ENCODE assay signal across 11 cellular contexts in genomic region chr7:100091411-100092181, GRCh38. TPM values are rescaled to one million over a fixed set of nuclear protein-coding genes. Genes with fewer than 3 reads are reported as not detected.
A peak's percentile ranks its signal among the peaks of the same experiment; 100 is the strongest.
DNase-seq lines count a peak whose midpoint lies in the region; ATAC-seq, FAIRE-seq and TF ChIP-seq lines count a peak whose summit lies in the region.
"Had no signal": no experiment of that assay in that cellular context is flagged by ENCODE, and none has a peak within 500 bp of the region (broad histone marks: within the 10 kb centered on the region; RNA-seq: fewer than 3 reads in every experiment).

No MANE protein-coding gene starts in this region.

- no peak overlapping the region for H3K4me3 ChIP-seq in AG04450 (ENCODE audit: low read depth, low read length)
- no peak overlapping the region for H3K4me3 ChIP-seq in SJCRH30
- no peak overlapping the region for H3K4me3 ChIP-seq in endothelial cell of umbilical vein (replicated peaks in 1 of 3; ENCODE audit: insufficient read depth in 1 of 3, low read depth in 1 of 3, low read length in 3 of 3)
- no peak overlapping the region for H3K4me3 ChIP-seq in stomach
- H3K4me3 ChIP-seq: esophagus squamous epithelium had no signal

- H3K9ac ChIP-seq in endothelial cell of umbilical vein (replicated peaks; ENCODE audit: extremely low read depth, insufficient read depth, low read length), result no peak overlapping the region

- TF ChIP-seq CTCF in AG04450 (IDR thresholded peaks at IDR 0.05; ENCODE audit: low read depth, low read length) (peak; percentile 24; the same call in 1 of the 2 replicates), endothelial cell of umbilical vein (IDR thresholded peaks at IDR 0.05; ENCODE audit: extremely low read depth in 1 of 2, insufficient read depth in 1 of 2, low read depth in 1 of 2, low read length in 2 of 2) (peak in 1 of 2 donors; percentile 2), stomach (IDR thresholded peaks at IDR 0.05) (no peak)

- H3K4me2 ChIP-seq in endothelial cell of umbilical vein (ENCODE audit: insufficient read depth, low read length), result no peak overlapping the region

- DNase-seq in AG04450 (ENCODE audit: low read depth, low spot score), result no peak
- peak; percentile 79 for DNase-seq in ELR (ENCODE audit: low read depth)
- DNase-seq in SJCRH30, result peak; percentile 26 to 46
- DNase-seq in endothelial cell of umbilical vein (ENCODE audit: low read depth, low spot score), result no peak
- DNase-seq in NCI-H1694 treated with DMSO at 0.1 percent for 48 hours (lab: John Stamatoyannopoulos, UW), result no peak
- DNase-seq in stomach, result no peak
- DNase-seq: esophagus squamous epithelium, NCI-H2107, occipital lobe had no signal

- H3K4me1 ChIP-seq in SJCRH30 (peaks cover 24% of the 10 kb centered on the region), endothelial cell of umbilical vein (ENCODE audit: control insufficient read depth, extremely low read depth, insufficient read depth, low read length) (peaks cover 33% of the 10 kb centered on the region), stomach (peaks cover 15 to 66% (median 35%) of the 10 kb centered on the region in 4 donors)

- FAIRE-seq in endothelial cell of umbilical vein (lab: Jason Lieb, UNC), result peak; percentile 8

- WGBS in stomach, 5 donors, result 48 to 63% (median 58%) methylated on average over 11 to 19 of the region's 19 CpGs

- POLR2A ChIA-PET in AG04450 (lab: Yijun Ruan, JAX) (interaction anchor here (5.2 kb wide), 1 partner anchor 10 kb away, joined by 67 read pairs; the partner anchor contains the start of genes AP4M1 and MCM7), endothelial cell of umbilical vein (lab: Charles Lee) (interaction anchor here (1.9 kb wide), 1 partner anchor 10 kb away, joined by 4 read pairs; the partner anchor contains the start of genes AP4M1 and MCM7)

- H3K27ac ChIP-seq in AG04450 (ENCODE audit: low read depth, low read length), result peak overlapping the region; percentile 21
- peak overlapping the region; percentile 76 for H3K27ac ChIP-seq in SJCRH30
- no peak overlapping the region for H3K27ac ChIP-seq in endothelial cell of umbilical vein (ENCODE audit: insufficient read depth, low read depth, low read length)
- no peak overlapping the region for H3K27ac ChIP-seq in stomach

- H3K36me3 ChIP-seq in SJCRH30 (peaks cover 57% of the 10 kb centered on the region), endothelial cell of umbilical vein (ENCODE audit: control insufficient read depth in 2 of 2, extremely low read depth in 1 of 2, insufficient read depth in 2 of 2, low read length in 2 of 2) (peaks cover 31 to 38% of the 10 kb centered on the region in 2 experiments), stomach (peaks cover 61 to 68% (median 65%) of the 10 kb centered on the region in 4 donors)

- no peak for ATAC-seq in GM21717 (IDR thresholded peaks at IDR 0.05; ENCODE audit: unreplicated experiment)
- ATAC-seq in GM19395 (IDR thresholded peaks at IDR 0.05; ENCODE audit: unreplicated experiment), result no peak

- H3K27me3 ChIP-seq in AG04450 (ENCODE audit: control insufficient read depth, insufficient read depth, low read length) (no peaks in the 10 kb centered on the region), SJCRH30 (no peaks in the 10 kb centered on the region), endothelial cell of umbilical vein (ENCODE audit: control insufficient read depth in 2 of 2, insufficient read depth in 2 of 2, low read length in 2 of 2) (no peaks in the 10 kb centered on the region), stomach (no peaks in the 10 kb centered on the region)
- H3K27me3 ChIP-seq: esophagus squamous epithelium had no signal

- peak; percentile 15 for TF ChIP-seq POLR2A in endothelial cell of umbilical vein (IDR thresholded peaks at IDR 0.05; ENCODE audit: low read depth, low read length)
- TF ChIP-seq POLR2A in stomach (IDR thresholded peaks at IDR 0.05), result no peak

- no peaks in the 10 kb centered on the region for H4K20me1 ChIP-seq in endothelial cell of umbilical vein (replicated peaks; ENCODE audit: control insufficient read depth, extremely low read depth, insufficient read depth, low read length)

- no peak for TF ChIP-seq EP300 in stomach (IDR thresholded peaks at IDR 0.05)

- no peak overlapping the region for H2AFZ ChIP-seq in endothelial cell of umbilical vein (ENCODE audit: low read depth, low read length)

- CTCF ChIA-PET in AG04450 (lab: Charles Lee), result no interaction called here
- CTCF ChIA-PET in endothelial cell of umbilical vein (lab: Charles Lee), result interaction anchor here (1.1 kb wide), 1 partner anchor 9 kb away, joined by 4 read pairs; no protein-coding TSS in a partner anchor

- H3K79me2 ChIP-seq in endothelial cell of umbilical vein (ENCODE audit: control insufficient read depth, insufficient read depth, low read length), result peaks cover 27% of the 10 kb centered on the region

- intact Hi-C loops in endothelial cell of umbilical vein (cut with micrococcal nuclease) (no loop called here), stomach (cut with DNase I; ENCODE audit: low total_unique reads) (no loop called here)

- BruUV-seq in endothelial cell of umbilical vein (replicated peaks; lab: Mats Ljungman, UMichigan), result no TSS peak

- dilution Hi-C loops in endothelial cell of umbilical vein (cut with MboI; ENCODE audit: extremely low pct_ligation_motif_present, low sequenced_read_pairs), result no loop called here

- H3K9me3 ChIP-seq in AG04450 (ENCODE audit: control insufficient read depth, insufficient read depth, low read length), result no peaks in the 10 kb centered on the region; the same call in 1 of the 2 replicates
- H3K9me3 ChIP-seq in SJCRH30 (replicated peaks), result no peaks in the 10 kb centered on the region
- H3K9me3 ChIP-seq in endothelial cell of umbilical vein (replicated peaks; ENCODE audit: control insufficient read depth, insufficient read depth, low read length), result no peaks in the 10 kb centered on the region
- H3K9me3 ChIP-seq in stomach, result no peaks in the 10 kb centered on the region
- H3K9me3 ChIP-seq: esophagus squamous epithelium had no signal

- no peaks in the 10 kb centered on the region for H3K9me1 ChIP-seq in endothelial cell of umbilical vein (replicated peaks; ENCODE audit: control insufficient read depth, extremely low read depth, insufficient read depth, low read length)

RNA-seq across cellular contexts. Expression of gene COPS6, which starts 2.8 kb away (rescaled TPM):
- polyA plus RNA-seq in AG04450 (2011; rRNA removed), result 265 and 308 TPM in 2 replicates
- 231 and 316 TPM in 2 replicates for polyA minus RNA-seq in AG04450 (2011; rRNA and poly(A)+ RNA removed)
- total RNA-seq in SJCRH30 (2014; rRNA removed; shearing (Covaris generic)), result 115 and 126 TPM in 2 replicates
- total RNA-seq in endothelial cell of umbilical vein, result 168 and 188 TPM in 2 replicates
- polyA plus RNA-seq in endothelial cell of umbilical vein, result 251 and 268 TPM in 2 replicates
- polyA plus RNA-seq in endothelial cell of umbilical vein (2011; cell fraction: cytosol; rRNA removed), result 257 and 331 TPM in 2 replicates
- 152 and 181 TPM in 2 replicates for polyA plus RNA-seq in endothelial cell of umbilical vein (2011; cell fraction: nucleus; rRNA removed)
- 169 and 251 TPM in 2 replicates for polyA plus RNA-seq in endothelial cell of umbilical vein (2012)
- 230 and 233 TPM in 2 replicates for polyA minus RNA-seq in endothelial cell of umbilical vein
- polyA minus RNA-seq in endothelial cell of umbilical vein (2011; cell fraction: cytosol; rRNA and poly(A)+ RNA removed), result 122 TPM
- 46.3 and 64.6 TPM in 2 replicates for polyA minus RNA-seq in endothelial cell of umbilical vein (2011; cell fraction: nucleus; rRNA and poly(A)+ RNA removed)
- 100 to 1,000 TPM in 1 of 5 donors, 10 to 100 TPM in 4; 34.2 to 197 (median 87.5) TPM for total RNA-seq in stomach
- 100 to 1,000 TPM in 2 of 3 donors, 10 to 100 TPM in 1; 90.0 to 125 (median 117) TPM for polyA plus RNA-seq in stomach

RNA-seq across cellular contexts. Expression of gene MCM7, which starts 9.6 kb away (rescaled TPM):
- polyA plus RNA-seq in AG04450 (2011; rRNA removed), result 39.5 and 44.2 TPM in 2 replicates
- polyA minus RNA-seq in AG04450 (2011; rRNA and poly(A)+ RNA removed), result 56.9 and 63.1 TPM in 2 replicates
- 332 and 353 TPM in 2 replicates for total RNA-seq in SJCRH30 (2014; rRNA removed; shearing (Covaris generic))
- 183 and 187 TPM in 2 replicates for total RNA-seq in endothelial cell of umbilical vein
- polyA plus RNA-seq in endothelial cell of umbilical vein, result 145 and 156 TPM in 2 replicates
- 128 and 148 TPM in 2 replicates for polyA plus RNA-seq in endothelial cell of umbilical vein (2011; cell fraction: cytosol; rRNA removed)
- 575 and 612 TPM in 2 replicates for polyA plus RNA-seq in endothelial cell of umbilical vein (2011; cell fraction: nucleus; rRNA removed)
- polyA plus RNA-seq in endothelial cell of umbilical vein (2012), result 68.4 and 119 TPM in 2 replicates
- 123 and 162 TPM in 2 replicates for polyA minus RNA-seq in endothelial cell of umbilical vein
- polyA minus RNA-seq in endothelial cell of umbilical vein (2011; cell fraction: cytosol; rRNA and poly(A)+ RNA removed), result 332 TPM
- 151 and 168 TPM in 2 replicates for polyA minus RNA-seq in endothelial cell of umbilical vein (2011; cell fraction: nucleus; rRNA and poly(A)+ RNA removed)
- 100 to 1,000 TPM in 1 of 5 donors, 10 to 100 TPM in 4; 41.3 to 104 (median 88.9) TPM for total RNA-seq in stomach
- polyA plus RNA-seq in stomach, result 10 to 100 TPM; 39.6 to 54.5 (median 46.4) TPM

RNA-seq across cellular contexts. Expression of gene AP4M1, which starts 9.8 kb away (rescaled TPM):
- 25.4 and 26.1 TPM in 2 replicates for polyA plus RNA-seq in AG04450 (2011; rRNA removed)
- polyA minus RNA-seq in AG04450 (2011; rRNA and poly(A)+ RNA removed), result 31.1 and 42.8 TPM in 2 replicates
- 9.9 and 13.9 TPM in 2 replicates for total RNA-seq in SJCRH30 (2014; rRNA removed; shearing (Covaris generic))
- 20.5 and 22.7 TPM in 2 replicates for total RNA-seq in endothelial cell of umbilical vein
- polyA plus RNA-seq in endothelial cell of umbilical vein, result 27.4 and 31.4 TPM in 2 replicates
- 20.7 and 21.5 TPM in 2 replicates for polyA plus RNA-seq in endothelial cell of umbilical vein (2011; cell fraction: cytosol; rRNA removed)
- polyA plus RNA-seq in endothelial cell of umbilical vein (2011; cell fraction: nucleus; rRNA removed), result 57.4 and 65.9 TPM in 2 replicates
- polyA plus RNA-seq in endothelial cell of umbilical vein (2012), result 25.9 and 28.9 TPM in 2 replicates
- 22.9 and 24.5 TPM in 2 replicates for polyA minus RNA-seq in endothelial cell of umbilical vein
- 10.0 TPM for polyA minus RNA-seq in endothelial cell of umbilical vein (2011; cell fraction: cytosol; rRNA and poly(A)+ RNA removed)
- 13.7 and 17.7 TPM in 2 replicates for polyA minus RNA-seq in endothelial cell of umbilical vein (2011; cell fraction: nucleus; rRNA and poly(A)+ RNA removed)
- 100 to 1,000 TPM in 1 of 5 donors, 10 to 100 TPM in 3, 1 to 10 TPM in 1; 8.4 to 103 (median 19.6) TPM for total RNA-seq in stomach
- 10 to 100 TPM; 14.7 to 24.3 (median 21.3) TPM for polyA plus RNA-seq in stomach

RNA-seq across cellular contexts. Expression of gene ZNF3, which starts 10.1 kb away (rescaled TPM):
- polyA plus RNA-seq in AG04450 (2011; rRNA removed) (35.3 and 37.0 TPM in 2 replicates), endothelial cell of umbilical vein (20.1 and 21.8 TPM in 2 replicates), stomach (10 to 100 TPM; 12.4 to 19.6 (median 13.5) TPM)
- polyA minus RNA-seq in AG04450 (2011; rRNA and poly(A)+ RNA removed), result 34.8 and 38.6 TPM in 2 replicates
- 37.1 and 44.3 TPM in 2 replicates for total RNA-seq in SJCRH30 (2014; rRNA removed; shearing (Covaris generic))
- total RNA-seq in endothelial cell of umbilical vein (30.9 and 31.1 TPM in 2 replicates), stomach (10 to 100 TPM; 15.2 to 42.0 (median 37.8) TPM)
- 16.4 and 18.1 TPM in 2 replicates for polyA plus RNA-seq in endothelial cell of umbilical vein (2011; cell fraction: cytosol; rRNA removed)
- polyA plus RNA-seq in endothelial cell of umbilical vein (2011; cell fraction: nucleus; rRNA removed), result 92.5 and 96.6 TPM in 2 replicates
- polyA plus RNA-seq in endothelial cell of umbilical vein (2012), result 16.4 and 21.6 TPM in 2 replicates
- polyA minus RNA-seq in endothelial cell of umbilical vein, result 44.7 and 59.7 TPM in 2 replicates
- polyA minus RNA-seq in endothelial cell of umbilical vein (2011; cell fraction: cytosol; rRNA and poly(A)+ RNA removed), result 8.2 TPM
- polyA minus RNA-seq in endothelial cell of umbilical vein (2011; cell fraction: nucleus; rRNA and poly(A)+ RNA removed), result 57.9 and 89.1 TPM in 2 replicates

RNA-seq across cellular contexts. Expression of gene TAF6, which starts 27.6 kb away (rescaled TPM):
- polyA plus RNA-seq in AG04450 (2011; rRNA removed) (28.2 and 31.2 TPM in 2 replicates), endothelial cell of umbilical vein (32.7 and 34.1 TPM in 2 replicates), stomach (10 to 100 TPM; 22.0 to 29.8 (median 24.8) TPM)
- polyA minus RNA-seq in AG04450 (2011; rRNA and poly(A)+ RNA removed), result 36.5 and 42.4 TPM in 2 replicates
- total RNA-seq in SJCRH30 (2014; rRNA removed; shearing (Covaris generic)), result 42.2 and 47.8 TPM in 2 replicates
- total RNA-seq in endothelial cell of umbilical vein (64.6 and 67.3 TPM in 2 replicates), stomach (100 to 1,000 TPM in 1 of 5 donors, 10 to 100 TPM in 4; 15.4 to 106 (median 33.8) TPM)
- polyA plus RNA-seq in endothelial cell of umbilical vein (2011; cell fraction: cytosol; rRNA removed), result 27.6 and 28.5 TPM in 2 replicates
- polyA plus RNA-seq in endothelial cell of umbilical vein (2011; cell fraction: nucleus; rRNA removed), result 54.1 and 58.7 TPM in 2 replicates
- polyA plus RNA-seq in endothelial cell of umbilical vein (2012), result 42.1 and 45.9 TPM in 2 replicates
- 40.3 and 57.7 TPM in 2 replicates for polyA minus RNA-seq in endothelial cell of umbilical vein
- 21.2 TPM for polyA minus RNA-seq in endothelial cell of umbilical vein (2011; cell fraction: cytosol; rRNA and poly(A)+ RNA removed)
- 18.0 TPM in 2 replicates for polyA minus RNA-seq in endothelial cell of umbilical vein (2011; cell fraction: nucleus; rRNA and poly(A)+ RNA removed)

Comparison
In these comparisons a context has a peak if more than half of its experiments do, and no peak if none do; other contexts are left out.
1. DNase-seq: peak in ELR (single experiment) and SJCRH30 (2 of 2); none in AG04450 (single experiment), endothelial cell of umbilical vein (single experiment), NCI-H1694 treated with DMSO at 0.1 percent for 48 hours (single experiment) and stomach (single experiment).
2. H3K27ac ChIP-seq: peak in AG04450 (single experiment) and SJCRH30 (single experiment); none in endothelial cell of umbilical vein (single experiment) and stomach (0 of 5).